Comparison of ENCODE assay signal across 14 cellular contexts in genomic region chr9:137455361-137455991, GRCh38. TPM values are rescaled to one million over a fixed set of nuclear protein-coding genes. Genes with fewer than 3 reads are reported as not detected.
A peak's percentile ranks its signal among the peaks of the same experiment; 100 is the strongest.
DNase-seq lines count a peak whose midpoint lies in the region; ATAC-seq, FAIRE-seq and TF ChIP-seq lines count a peak whose summit lies in the region.
"Had no signal": no experiment of that assay in that cellular context is flagged by ENCODE, and none has a peak within 500 bp of the region (broad histone marks: within the 10 kb centered on the region; RNA-seq: fewer than 3 reads in every experiment).

No MANE protein-coding gene starts in this region.

- H3K79me2 ChIP-seq in GM12878 (ENCODE audit: control insufficient read depth, insufficient read depth, low read length): peaks cover 9% of the 10 kb centered on the region

- FAIRE-seq in GM12878 (lab: Jason Lieb, UNC): no peak

- H3K4me3 Mint-ChIP-seq in natural killer cell (peak overlapping the region; percentile 63), nephron (peak overlapping the region; percentile 51 to 64 (median 62))
- no peak overlapping the region for H3K4me3 Mint-ChIP-seq in natural killer cell treated with Interleukin-12 subunit alpha and Interleukin-12 subunit beta and Interleukin-15 and Interleukin-18, amount 100 ng/mL, for 72 hours

- peaks cover 6 to 55% of the 10 kb centered on the region in 2 donors for H3K4me1 Mint-ChIP-seq in natural killer cell
- peaks cover 8 to 19% of the 10 kb centered on the region in 2 donors for H3K4me1 Mint-ChIP-seq in natural killer cell treated with Interleukin-12 subunit alpha and Interleukin-12 subunit beta and Interleukin-15 and Interleukin-18, amount 100 ng/mL, for 72 hours (ENCODE audit: low read depth in 2 of 2)
- H3K4me1 Mint-ChIP-seq in nephron: peaks cover 12% of the 10 kb centered on the region

- no peak overlapping the region for H3K9ac ChIP-seq in GM12878 (ENCODE audit: control insufficient read depth, insufficient read depth, low read length)

- SMC1A ChIA-PET in GM12878 (lab: Charles Lee; ENCODE audit: uncharacterized antibody, unreplicated experiment): no interaction called here

- H3K4me1 ChIP-seq in GM12878 (ENCODE audit: control insufficient read depth, insufficient read depth, low read length): peaks cover 21% of the 10 kb centered on the region

- H3K27ac ChIP-seq in GM12878 (ENCODE audit: control insufficient read depth, insufficient read depth): no peak overlapping the region

- no TSS peak for BruUV-seq in GM12878 (replicated peaks; lab: Mats Ljungman, UMichigan)

- TF ChIP-seq EP300 in GM12878 (IDR thresholded peaks at IDR 0.05; ENCODE audit: borderline replicate concordance in 1 of 2, control insufficient read depth in 1 of 2, low read depth in 2 of 2, low read length in 2 of 2): no peak

- H2AFZ ChIP-seq in GM12878 (ENCODE audit: control insufficient read depth, low read depth, low read length): no peak overlapping the region
- H2AFZ ChIP-seq: GM23338 had no signal

- H3K4me3 ChIP-seq in GM12878: no peak overlapping the region

- no peak overlapping the region; the same call in 1 of the 2 replicates for H3K4me2 ChIP-seq in GM12878 (ENCODE audit: control insufficient read depth, insufficient read depth)

- H4K20me1 ChIP-seq in GM12878 (ENCODE audit: control insufficient read depth, insufficient read depth): no peaks in the 10 kb centered on the region

- 21% methylated on average over 14 of the region's 18 CpGs for WGBS in GM12878 (ENCODE audit: insufficient coverage, insufficient replicate concordance, low lambda C conversion rate, missing lambda C conversion rate)

- in situ Hi-C loops in GM12878 (cut with MboI): no loop called here

- H3K27ac Mint-ChIP-seq in natural killer cell (peak overlapping the region in 1 of 2 donors; percentile 63), nephron (peak overlapping the region in 1 of 3 experiments; percentile 33)
- H3K27ac Mint-ChIP-seq in natural killer cell treated with Interleukin-12 subunit alpha and Interleukin-12 subunit beta and Interleukin-15 and Interleukin-18, amount 100 ng/mL, for 72 hours: no peak overlapping the region
- H3K27ac Mint-ChIP-seq: GM23338 had no signal

- no peaks in the 10 kb centered on the region for H3K36me3 ChIP-seq in GM12878 (ENCODE audit: control insufficient read depth in 2 of 2, insufficient read depth in 2 of 2, low read length in 1 of 2)
- H3K36me3 ChIP-seq: colonic mucosa had no signal

- no peaks in the 10 kb centered on the region for H3K27me3 Mint-ChIP-seq in natural killer cell (ENCODE audit: low read depth in 2 of 2)
- no peaks in the 10 kb centered on the region for H3K27me3 Mint-ChIP-seq in natural killer cell treated with Interleukin-12 subunit alpha and Interleukin-12 subunit beta and Interleukin-15 and Interleukin-18, amount 100 ng/mL, for 72 hours
- peaks cover 4% of the 10 kb centered on the region for H3K27me3 Mint-ChIP-seq in nephron (ENCODE audit: low read depth)
- H3K27me3 Mint-ChIP-seq: CD8-positive, alpha-beta memory T cell had no signal

- no peak for TF ChIP-seq POLR2A in GM12878 (IDR thresholded peaks at IDR 0.05; ENCODE audit: low read depth, low read length)

- H3K27me3 ChIP-seq in GM12878 (replicated peaks in 1 of 2; ENCODE audit: control insufficient read depth in 2 of 2, insufficient read depth in 2 of 2, low read length in 1 of 2): no peaks in the 10 kb centered on the region
- H3K27me3 ChIP-seq: colonic mucosa had no signal

- ATAC-seq in natural killer cell (no peak), GM12878 (peak; percentile 5; the same call in 2 of the 3 replicates), HG03139 (IDR thresholded peaks at IDR 0.05; ENCODE audit: unreplicated experiment) (no peak), HG02610 (IDR thresholded peaks at IDR 0.05; ENCODE audit: unreplicated experiment) (no peak), HG03571 (IDR thresholded peaks at IDR 0.05; ENCODE audit: unreplicated experiment) (no peak)
- no peak for ATAC-seq in natural killer cell treated with Interleukin-12 subunit alpha and Interleukin-12 subunit beta and Interleukin-15 and Interleukin-18, amount 100 ng/mL, for 72 hours

- H3K9me3 Mint-ChIP-seq in natural killer cell: no peaks in the 10 kb centered on the region
- no peaks in the 10 kb centered on the region for H3K9me3 Mint-ChIP-seq in natural killer cell treated with Interleukin-12 subunit alpha and Interleukin-12 subunit beta and Interleukin-15 and Interleukin-18, amount 100 ng/mL, for 72 hours
- no peaks in the 10 kb centered on the region for H3K9me3 Mint-ChIP-seq in nephron
- H3K9me3 Mint-ChIP-seq: GM23338 had no signal

- TF ChIP-seq CTCF in natural killer cell (IDR thresholded peaks at IDR 0.05) (no peak), GM12878 (IDR thresholded peaks at IDR 0.05 in 2 of 3, conservative IDR thresholded peaks at IDR 0.05 in 1 of 3; ENCODE audit: control insufficient read depth in 2 of 3, extremely low read depth in 1 of 3, insufficient read depth in 1 of 3, low read depth in 3 of 3, low read length in 3 of 3) (no peak), nephron (IDR thresholded peaks at IDR 0.05; ENCODE audit: unreplicated experiment in 3 of 3) (no peak)

- POLR2A ChIA-PET in GM12878 (lab: Charles Lee): no interaction called here

- CTCF ChIA-PET in GM12878 (lab: Yijun Ruan, JAX): no interaction called here

- intact Hi-C loops in natural killer cell (cut with micrococcal nuclease) (no loop called here), GM12878 (cut with micrococcal nuclease; ENCODE audit: unreplicated experiment) (no loop called here)

- RAD21 ChIA-PET in GM12878 (lab: Charles Lee; ENCODE audit: unreplicated experiment): no interaction called here

- DNase-seq in natural killer cell: peak; percentile 15
- DNase-seq in natural killer cell treated with Interleukin-12 subunit alpha and Interleukin-12 subunit beta and Interleukin-15 and Interleukin-18, amount 100 ng/mL, for 72 hours (ENCODE audit: low spot score): no peak
- no peak for DNase-seq in GM12878 (ENCODE audit: low read depth, low spot score)
- no peak for DNase-seq in kidney glomerular epithelial cell (lab: John Stamatoyannopoulos, UW)
- DNase-seq: NCI-H1930 had no signal

- no peak for TF ChIP-seq RAD21 in GM12878 (IDR thresholded peaks at IDR 0.05; ENCODE audit: insufficient read depth, low read depth, low read length)

- H3K9me3 ChIP-seq in GM12878 (replicated peaks; ENCODE audit: control insufficient read depth, insufficient read depth, low read length): no peaks in the 10 kb centered on the region
- H3K9me3 ChIP-seq: colonic mucosa had no signal

- H3K36me3 Mint-ChIP-seq in natural killer cell (no peaks in the 10 kb centered on the region), nephron (ENCODE audit: low read depth) (no peaks in the 10 kb centered on the region)
- H3K36me3 Mint-ChIP-seq in natural killer cell treated with Interleukin-12 subunit alpha and Interleukin-12 subunit beta and Interleukin-15 and Interleukin-18, amount 100 ng/mL, for 72 hours: no peaks in the 10 kb centered on the region

RNA-seq across cellular contexts. Expression of gene NSMF, which starts 3.7 kb away (rescaled TPM):
- total RNA-seq in natural killer cell (100 to 1,000 TPM in 1 of 3 donors, 10 to 100 TPM in 2; 78.1 to 111 (median 87.8) TPM), GM12878 (2014; rRNA removed) (18.8 and 23.1 TPM in 2 replicates), GM12878 (2014; rRNA removed; fragmentation: Illumina TruSeq; extraction: Trizol) (12.1 and 14.1 TPM in 2 replicates), GM12878 (2021) (35.1 and 37.2 TPM in 2 replicates)
- 10 to 100 TPM; 17.1 to 36.4 TPM for total RNA-seq in natural killer cell treated with Interleukin-12 subunit alpha and Interleukin-12 subunit beta and Interleukin-15 and Interleukin-18, amount 100 ng/mL, for 72 hours
- total RNA-seq in GM12878 (2013; cell fraction: nucleolus; rRNA removed): 50.1 and 60.0 TPM in 2 replicates
- 6.2 TPM for polyA plus RNA-seq in GM12878 (2011; ENCODE audit: low read depth)
- polyA plus RNA-seq in GM12878 (2011; rRNA removed) (17.9 and 26.2 TPM in 2 replicates), GM12878 (2014; fragmentation: Illumina TruSeq; extraction: Trizol) (12.8 and 13.3 TPM in 2 replicates), GM12878 (2014; fragmentation: Nextera tagmentation; extraction: Ambion mirVana) (under 1 TPM; 0.13 to 0.51 TPM), GM12878 (2014; rRNA removed) (44.3 and 47.1 TPM in 2 replicates), GM12878 (2016; fragmentation: Nextera tagmentation; extraction: Ambion mirVana) (1 to 10 TPM; 1.4 to 8.9 TPM)
- polyA plus RNA-seq in GM12878 (2011; cell fraction: cytosol; rRNA removed): 29.2 and 44.8 TPM in 2 replicates
- 188 and 208 TPM in 2 replicates for polyA plus RNA-seq in GM12878 (2011; cell fraction: nucleus; rRNA removed)
- polyA plus RNA-seq in GM12878 (2012): 21.6 and 25.4 TPM in 2 replicates
- 17.3 and 26.8 TPM in 2 replicates for polyA minus RNA-seq in GM12878 (2011; rRNA and poly(A)+ RNA removed)
- 10.3 and 12.6 TPM in 2 replicates for polyA minus RNA-seq in GM12878 (2011; cell fraction: cytosol; rRNA and poly(A)+ RNA removed)
- 37.8 and 43.1 TPM in 2 replicates for polyA minus RNA-seq in GM12878 (2011; cell fraction: nucleus; rRNA and poly(A)+ RNA removed)

RNA-seq across cellular contexts. Expression of gene ENTPD8, which starts 14.3 kb away (rescaled TPM):
- total RNA-seq in natural killer cell (not detected), GM12878 (2014; rRNA removed) (not detected in 2 replicates), GM12878 (2014; rRNA removed; fragmentation: Illumina TruSeq; extraction: Trizol) (not detected in 2 replicates), GM12878 (2021) (not detected in 2 replicates)
- not detected for total RNA-seq in natural killer cell treated with Interleukin-12 subunit alpha and Interleukin-12 subunit beta and Interleukin-15 and Interleukin-18, amount 100 ng/mL, for 72 hours
- total RNA-seq in GM12878 (2013; cell fraction: nucleolus; rRNA removed): not detected in 2 replicates
- polyA plus RNA-seq in GM12878 (2011; ENCODE audit: low read depth): not detected
- polyA plus RNA-seq in GM12878 (2011; rRNA removed) (not detected in 2 replicates), GM12878 (2014; fragmentation: Illumina TruSeq; extraction: Trizol) (not detected in 2 replicates), GM12878 (2014; fragmentation: Nextera tagmentation; extraction: Ambion mirVana) (not detected), GM12878 (2014; rRNA removed) (not detected in 2 replicates), GM12878 (2016; fragmentation: Nextera tagmentation; extraction: Ambion mirVana) (not detected)
- not detected in 2 replicates for polyA plus RNA-seq in GM12878 (2011; cell fraction: cytosol; rRNA removed)
- polyA plus RNA-seq in GM12878 (2011; cell fraction: nucleus; rRNA removed): not detected in 2 replicates
- 0.04 TPM in 1 of 2 replicates, not detected in the other for polyA plus RNA-seq in GM12878 (2012)
- polyA minus RNA-seq in GM12878 (2011; rRNA and poly(A)+ RNA removed): not detected in 2 replicates
- not detected in 2 replicates for polyA minus RNA-seq in GM12878 (2011; cell fraction: cytosol; rRNA and poly(A)+ RNA removed)
- polyA minus RNA-seq in GM12878 (2011; cell fraction: nucleus; rRNA and poly(A)+ RNA removed): not detected in 2 replicates
- total RNA-seq: CD8-positive, alpha-beta memory T cell; T-helper 2 cell treated with Interferon-gamma antibody and Interleukin-4, amounts not matched to agents 100 ng/mL and 5 ng/mL, for 36 hours; ureter had no signal
- polyA plus RNA-seq: CD8-positive, alpha-beta memory T cell had no signal

RNA-seq across cellular contexts. Expression of gene NOXA1, which starts 32.3 kb away (rescaled TPM):
- total RNA-seq in natural killer cell (1 to 10 TPM; 4.7 to 10.0 (median 7.7) TPM), GM12878 (2014; rRNA removed) (0.16 TPM in 1 of 2 replicates, not detected in the other), GM12878 (2014; rRNA removed; fragmentation: Illumina TruSeq; extraction: Trizol) (not detected in 2 replicates), GM12878 (2021) (not detected in 2 replicates)
- under 1 TPM; 0.33 to 0.62 TPM for total RNA-seq in natural killer cell treated with Interleukin-12 subunit alpha and Interleukin-12 subunit beta and Interleukin-15 and Interleukin-18, amount 100 ng/mL, for 72 hours
- 0.38 TPM in 1 of 2 replicates, not detected in the other for total RNA-seq in GM12878 (2013; cell fraction: nucleolus; rRNA removed)
- not detected for polyA plus RNA-seq in GM12878 (2011; ENCODE audit: low read depth)
- polyA plus RNA-seq in GM12878 (2011; rRNA removed) (0.08 TPM in 1 of 2 replicates, not detected in the other), GM12878 (2014; fragmentation: Illumina TruSeq; extraction: Trizol) (not detected in 2 replicates), GM12878 (2014; fragmentation: Nextera tagmentation; extraction: Ambion mirVana) (not detected), GM12878 (2014; rRNA removed) (0.20 TPM in 1 of 2 replicates, not detected in the other), GM12878 (2016; fragmentation: Nextera tagmentation; extraction: Ambion mirVana) (not detected)
- polyA plus RNA-seq in GM12878 (2011; cell fraction: cytosol; rRNA removed): 0.04 and 0.07 TPM in 2 replicates
- polyA plus RNA-seq in GM12878 (2011; cell fraction: nucleus; rRNA removed): 0.76 and 0.96 TPM in 2 replicates
- 0.27 and 0.67 TPM in 2 replicates for polyA plus RNA-seq in GM12878 (2012)
- not detected in 2 replicates for polyA minus RNA-seq in GM12878 (2011; rRNA and poly(A)+ RNA removed)
- polyA minus RNA-seq in GM12878 (2011; cell fraction: cytosol; rRNA and poly(A)+ RNA removed): not detected in 2 replicates
- 0.36 and 0.38 TPM in 2 replicates for polyA minus RNA-seq in GM12878 (2011; cell fraction: nucleus; rRNA and poly(A)+ RNA removed)

RNA-seq across cellular contexts. Expression of gene EXD3, which starts 32.5 kb away (rescaled TPM):
- total RNA-seq in natural killer cell: 10 to 100 TPM; 28.0 to 35.3 (median 29.6) TPM
- 1 to 10 TPM; 7.6 to 7.9 TPM for total RNA-seq in natural killer cell treated with Interleukin-12 subunit alpha and Interleukin-12 subunit beta and Interleukin-15 and Interleukin-18, amount 100 ng/mL, for 72 hours
- 40.8 and 46.3 TPM in 2 replicates for total RNA-seq in GM12878 (2013; cell fraction: nucleolus; rRNA removed)
- 3.9 and 4.7 TPM in 2 replicates for total RNA-seq in GM12878 (2014; rRNA removed)
- 2.2 and 2.4 TPM in 2 replicates for total RNA-seq in GM12878 (2014; rRNA removed; fragmentation: Illumina TruSeq; extraction: Trizol)
- total RNA-seq in GM12878 (2021): 6.3 and 7.1 TPM in 2 replicates
- polyA plus RNA-seq in GM12878 (2011; ENCODE audit: low read depth): 2.1 TPM
- 2.9 and 5.2 TPM in 2 replicates for polyA plus RNA-seq in GM12878 (2011; rRNA removed)
- polyA plus RNA-seq in GM12878 (2011; cell fraction: cytosol; rRNA removed): 6.5 and 10.0 TPM in 2 replicates
- 36.0 and 46.0 TPM in 2 replicates for polyA plus RNA-seq in GM12878 (2011; cell fraction: nucleus; rRNA removed)
- 7.4 and 9.7 TPM in 2 replicates for polyA plus RNA-seq in GM12878 (2012)
- 0.44 and 1.9 TPM in 2 replicates for polyA plus RNA-seq in GM12878 (2014; fragmentation: Illumina TruSeq; extraction: Trizol)
- under 1 TPM; 0.21 to 0.51 TPM for polyA plus RNA-seq in GM12878 (2014; fragmentation: Nextera tagmentation; extraction: Ambion mirVana)
- 5.2 and 7.6 TPM in 2 replicates for polyA plus RNA-seq in GM12878 (2014; rRNA removed)
- polyA plus RNA-seq in GM12878 (2016; fragmentation: Nextera tagmentation; extraction: Ambion mirVana): 1 to 10 TPM; 3.4 to 3.9 TPM
- 1.5 and 4.2 TPM in 2 replicates for polyA minus RNA-seq in GM12878 (2011; rRNA and poly(A)+ RNA removed)
- polyA minus RNA-seq in GM12878 (2011; cell fraction: cytosol; rRNA and poly(A)+ RNA removed): 2.3 and 2.5 TPM in 2 replicates
- 3.1 and 5.1 TPM in 2 replicates for polyA minus RNA-seq in GM12878 (2011; cell fraction: nucleus; rRNA and poly(A)+ RNA removed)
